In the genomic region with DNA sequence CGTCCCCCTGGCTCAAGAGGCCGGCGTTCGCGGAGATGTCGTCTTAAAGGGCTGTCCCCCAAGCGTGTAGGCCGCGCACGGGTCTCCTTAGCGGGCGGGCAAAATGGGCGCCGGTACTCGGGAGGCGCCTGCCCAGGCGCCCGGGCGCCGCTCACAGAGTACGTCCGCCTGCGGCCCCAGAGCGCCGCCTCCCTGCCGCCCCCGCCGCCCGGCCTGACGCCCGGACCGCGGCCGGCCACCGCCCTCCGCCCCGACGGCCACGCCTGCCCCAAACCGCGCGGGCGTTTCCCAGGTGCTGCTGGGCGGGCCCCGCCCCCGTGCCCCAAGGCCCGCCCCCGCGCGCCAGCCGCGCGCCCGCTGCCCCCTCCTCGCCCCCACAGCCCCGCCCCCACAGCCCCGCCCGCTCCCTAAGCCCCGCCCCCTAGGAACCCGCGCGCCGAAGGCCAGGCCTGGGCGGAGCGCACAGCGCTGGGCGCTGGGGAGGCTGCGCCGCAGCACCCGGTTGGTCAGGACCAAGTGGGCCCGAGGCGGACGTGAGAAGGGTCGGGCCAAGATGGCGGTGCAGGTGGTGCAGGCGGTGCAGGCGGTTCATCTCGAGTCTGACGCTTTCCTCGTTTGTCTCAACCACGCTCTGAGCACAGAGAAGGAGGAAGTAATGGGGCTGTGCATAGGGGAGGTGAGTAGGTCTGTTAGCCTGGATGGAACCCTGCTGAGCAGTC, we compare ENCODE assay signal across 8 cellular contexts. TPM values are rescaled to one million over a fixed set of nuclear protein-coding genes. Genes with fewer than 3 reads are reported as not detected.
DNase-seq lines count a peak whose midpoint lies in the region; ATAC-seq, FAIRE-seq and TF ChIP-seq lines count a peak whose summit lies in the region.

TSS of gene BRCC3 (plus strand) at position 534 of the 719 bp plus-strand sequence. CDS start at position 554, 20 bp downstream.
TSS of gene CMC4 (minus strand) at position 162 of the 719 bp plus-strand sequence. CDS start 7,113 bp downstream, outside the sequence.
TSS of gene MTCP1 (minus strand) at position 162 of the 719 bp plus-strand sequence. CDS start 5,126 bp downstream, outside the sequence.

- ATAC-seq in GM19467 (IDR thresholded peaks at IDR 0.05; ENCODE audit: unreplicated experiment), result peak; percentile 83

- H2BK5ac ChIP-seq in H1 (ENCODE audit: low read depth, low read length), result peak within 1 kb of the TSS; percentile 60; the same call in 1 of the 2 replicates
- H2BK5ac ChIP-seq in mesendoderm (ENCODE audit: low read length), result no peak within 1 kb of the TSS

- no peak for TF ChIP-seq EP300 in H1 (IDR thresholded peaks at IDR 0.05; ENCODE audit: borderline replicate concordance in 1 of 2, low read depth in 2 of 2, low read length in 2 of 2)

- POLR2A ChIA-PET in CD8-positive, alpha-beta memory T cell (lab: Charles Lee), result interaction anchor here (1.4 kb wide), 2 partner anchors 44 kb away, joined by 9 to 10 read pairs; partner anchors contain the start of gene FUNDC2
- POLR2A ChIA-PET in H1 (lab: Charles Lee; ENCODE audit: partially characterized antibody), result interaction anchor here (0.8 to 1.0 kb wide), 2 partner anchors 10 to 146 kb away, joined by 3 read pairs; partner anchors contain the start of gene VBP1

- H3K18ac ChIP-seq in H1 (ENCODE audit: extremely low read depth, low read length), result peak within 1 kb of the TSS; percentile 96
- H3K18ac ChIP-seq in mesendoderm (ENCODE audit: low read length), result peak within 1 kb of the TSS; percentile 42

- H3K79me2 ChIP-seq in H1 (ENCODE audit: control insufficient read depth in 1 of 2, insufficient read depth in 2 of 2, low read length in 2 of 2), result peaks cover 0 to 20% of the 10 kb centered on the region in 2 experiments; a peak in 2 of 4 replicates
- H3K79me2 ChIP-seq in mesendoderm (ENCODE audit: control insufficient read depth, insufficient read depth, low read length), result peaks cover 3% of the 10 kb centered on the region

- peak within 1 kb of the TSS; percentile 87 for H4K5ac ChIP-seq in H1 (ENCODE audit: insufficient read length, low read depth, low read length)
- no peak within 1 kb of the TSS for H4K5ac ChIP-seq in mesendoderm (ENCODE audit: low read length)

- H4K20me1 ChIP-seq in H1 (replicated peaks in 1 of 2; ENCODE audit: control insufficient read depth in 1 of 2, insufficient read depth in 2 of 2, low read length in 2 of 2), result no peaks in the 10 kb centered on the region

- no peak for FAIRE-seq in H1 (lab: Jason Lieb, UNC)

- peak within 1 kb of the TSS; percentile 88 to 95 (median 90) for H3K4me3 Mint-ChIP-seq in CD8-positive, alpha-beta memory T cell

- H3K36me3 ChIP-seq in CD8-positive, alpha-beta memory T cell (ENCODE audit: insufficient read depth, low read length), result no peaks in the 10 kb centered on the region
- H3K36me3 ChIP-seq in H1 (ENCODE audit: control insufficient read depth in 2 of 4, insufficient read depth in 4 of 4, low read length in 3 of 4) (peaks cover 0 to 11% (median 1%) of the 10 kb centered on the region in 4 experiments; a peak in 5 of 8 replicates), mesendoderm (ENCODE audit: control insufficient read depth, insufficient read depth, low read length) (no peaks in the 10 kb centered on the region)

- no peak within 1 kb of the TSS for H4K91ac ChIP-seq in H1 (replicated peaks; ENCODE audit: insufficient read length, low read length)

- H4K8ac ChIP-seq in H1 (ENCODE audit: extremely low read depth, insufficient read depth, low read length) (peak within 1 kb of the TSS; percentile 79; the same call in 1 of the 2 replicates), mesendoderm (ENCODE audit: low read depth, low read length) (no peak within 1 kb of the TSS)

- peaks cover 0 to 37% (median 8%) of the 10 kb centered on the region in 3 donors for H3K36me3 Mint-ChIP-seq in CD8-positive, alpha-beta memory T cell

- H2AK5ac ChIP-seq in H1 (ENCODE audit: low read depth, low read length) (no peak within 1 kb of the TSS), mesendoderm (ENCODE audit: low read length) (no peak within 1 kb of the TSS)

- H3K27ac Mint-ChIP-seq in CD8-positive, alpha-beta memory T cell, result peak within 1 kb of the TSS; percentile 89 to 97 (median 94)

- H3K4me1 Mint-ChIP-seq in CD8-positive, alpha-beta memory T cell, result peaks cover 40 to 73% (median 64%) of the 10 kb centered on the region in 3 donors

- peak within 1 kb of the TSS; percentile 84 to 91 for H3K4me2 ChIP-seq in H1 (ENCODE audit: insufficient read depth in 1 of 2, low read depth in 2 of 2, low read length in 2 of 2)
- peak within 1 kb of the TSS; percentile 59 for H3K4me2 ChIP-seq in mesendoderm (ENCODE audit: low read length)

- peak; percentile 62 to 83 (median 74) for DNase-seq in CD8-positive, alpha-beta memory T cell
- DNase-seq in HS-27A (ENCODE audit: low read depth) (peak; percentile 20), NOMO-1 (lab: John Stamatoyannopoulos, UW; ENCODE audit: unreplicated experiment in 2 of 2) (peak; percentile 68 to 89), H1 (ENCODE audit: low read depth in 1 of 2, low spot score in 2 of 2) (peak; percentile 36 to 69), mesendoderm (peak; percentile 86)
- peak; percentile 48 to 50 for DNase-seq in activated CD8-positive, alpha-beta memory T cell treated with anti-CD3 and anti-CD28 coated beads for 4 hours (ENCODE audit: low read depth in 2 of 2)
- peak; percentile 67 for DNase-seq in stimulated activated CD8-positive, alpha-beta memory T cell treated with anti-CD3 and anti-CD28 coated beads, Interleukin-12 subunit alpha, Interleukin-12 subunit beta, amount 100 ng/mL, for 4 hours (ENCODE audit: low read depth)

- no peak within 1 kb of the TSS for H3K56ac ChIP-seq in H1 (replicated peaks; ENCODE audit: insufficient read length, low read depth, low read length)
- H3K56ac ChIP-seq in mesendoderm (ENCODE audit: low read length), result peak within 1 kb of the TSS; percentile 98

- peaks cover 0 to 2% (median 0%) of the 10 kb centered on the region in 5 donors for H3K9me3 Mint-ChIP-seq in CD8-positive, alpha-beta memory T cell

- H3K9ac ChIP-seq in H1 (replicated peaks in 1 of 4; ENCODE audit: extremely low read depth in 1 of 4, low read depth in 3 of 4, low read length in 3 of 4), result peak within 1 kb of the TSS; percentile 56 to 89 (median 77)
- peak within 1 kb of the TSS; percentile 88 for H3K9ac ChIP-seq in mesendoderm (ENCODE audit: low read length)

- WGBS in H1 (ENCODE audit: extremely low coverage in 1 of 2, insufficient coverage in 1 of 2, insufficient read length in 1 of 2, insufficient replicate concordance in 2 of 2, low coverage in 1 of 2, low lambda C conversion rate in 2 of 2, missing lambda C conversion rate in 1 of 2), 2 experiments, result 6% methylated on average over 7 of the region's 81 CpGs; no CpG with 5 or more reads in 1 of the 2 experiments
- WGBS in mesendoderm (ENCODE audit: extremely low coverage, insufficient coverage, low lambda C conversion rate), result no CpG with 5 or more reads among the region's 81 CpGs

- H2BK15ac ChIP-seq in H1 (ENCODE audit: low read length) (no peak within 1 kb of the TSS), mesendoderm (replicated peaks; ENCODE audit: low read depth) (no peak within 1 kb of the TSS)

- no peak for TF ChIP-seq RAD21 in H1 (IDR thresholded peaks at IDR 0.05 in 1 of 2, conservative IDR thresholded peaks at IDR 0.05 in 1 of 2; ENCODE audit: low read depth in 2 of 2, low read length in 2 of 2)

- H3K4me1 ChIP-seq in CD8-positive, alpha-beta memory T cell (ENCODE audit: insufficient read depth, low read length), result peaks cover 21% of the 10 kb centered on the region
- H3K4me1 ChIP-seq in H1 (replicated peaks in 1 of 4; ENCODE audit: control insufficient read depth in 3 of 4, insufficient read depth in 4 of 4, low read length in 3 of 4) (no peaks in the 10 kb centered on the region), mesendoderm (ENCODE audit: control insufficient read depth, low read depth, low read length) (no peaks in the 10 kb centered on the region)

- TF ChIP-seq CTCF in H1 (IDR thresholded peaks at IDR 0.05; ENCODE audit: control extremely low read depth in 1 of 3, insufficient read depth in 1 of 3, low read depth in 1 of 3, low read length in 3 of 3), result no peak

- peak within 1 kb of the TSS; percentile 81 for H3K4me3 ChIP-seq in CD8-positive, alpha-beta memory T cell (ENCODE audit: low read length)
- H3K4me3 ChIP-seq in H1 (ENCODE audit: extremely low read depth in 1 of 4, insufficient read depth in 2 of 4, low read depth in 3 of 4, low read length in 4 of 4), result peak within 1 kb of the TSS; percentile 67 to 95 (median 78)
- peak within 1 kb of the TSS; percentile 91 for H3K4me3 ChIP-seq in mesendoderm (ENCODE audit: low read length)

- peak within 1 kb of the TSS; percentile 86 for H3K27ac ChIP-seq in CD8-positive, alpha-beta memory T cell (ENCODE audit: low read depth, low read length)
- H3K27ac ChIP-seq in H1 (ENCODE audit: low read depth, low read length) (peak within 1 kb of the TSS; percentile 77), mesendoderm (ENCODE audit: low read depth, low read length) (peak within 1 kb of the TSS; percentile 44)

- H3K79me1 ChIP-seq in H1 (ENCODE audit: low read depth, low read length), result no peaks in the 10 kb centered on the region
- H3K79me1 ChIP-seq in mesendoderm (ENCODE audit: low read length), result no peaks in the 10 kb centered on the region

- H2BK12ac ChIP-seq in H1 (ENCODE audit: low read depth, low read length), result no peak within 1 kb of the TSS

- peak; percentile 9 to 80 for TF ChIP-seq POLR2A in H1 (IDR thresholded peaks at IDR 0.05; ENCODE audit: control extremely low read depth in 1 of 2, low read depth in 2 of 2, low read length in 2 of 2)

- peak within 1 kb of the TSS; percentile 100 for H2AFZ ChIP-seq in H1 (ENCODE audit: low read length)

- H2BK120ac ChIP-seq in H1 (replicated peaks; ENCODE audit: low read depth, low read length) (no peak within 1 kb of the TSS), mesendoderm (ENCODE audit: low read depth, low read length) (no peak within 1 kb of the TSS)

- no peaks in the 10 kb centered on the region for H3K27me3 ChIP-seq in CD8-positive, alpha-beta memory T cell (ENCODE audit: insufficient read depth, low read length, poor library complexity, severe bottlenecking)
- H3K27me3 ChIP-seq in H1 (replicated peaks in 1 of 4; ENCODE audit: control insufficient read depth in 3 of 4, extremely low read depth in 1 of 4, insufficient read depth in 3 of 4, low read length in 3 of 4) (no peaks in the 10 kb centered on the region), mesendoderm (ENCODE audit: insufficient read depth, low read length, poor library complexity) (no peaks in the 10 kb centered on the region)

- no peak within 1 kb of the TSS for H3K4ac ChIP-seq in H1 (replicated peaks; ENCODE audit: insufficient read length, low read depth, low read length)
- peak within 1 kb of the TSS; percentile 81 for H3K4ac ChIP-seq in mesendoderm (ENCODE audit: low read depth, low read length)

- peaks cover 0 to 2% of the 10 kb centered on the region in 2 donors for H3K27me3 Mint-ChIP-seq in CD8-positive, alpha-beta memory T cell

- H3K23me2 ChIP-seq in H1 (ENCODE audit: low read depth, low read length), result 0 out of 2 replicates have a peak, but pooled peaks cover 2% of the 10 kb centered on the region

- no peak within 1 kb of the TSS for H2BK20ac ChIP-seq in H1 (ENCODE audit: low read length)

- no peaks in the 10 kb centered on the region for H3K9me3 ChIP-seq in CD8-positive, alpha-beta memory T cell (ENCODE audit: low read length)
- H3K9me3 ChIP-seq in H1 (ENCODE audit: insufficient read depth in 2 of 2, low read depth in 1 of 2, low read length in 1 of 2), result no peaks in the 10 kb centered on the region

- H3K14ac ChIP-seq in H1 (ENCODE audit: insufficient read length), result no peak within 1 kb of the TSS

- H3K23ac ChIP-seq in H1 (ENCODE audit: insufficient read length) (no peak within 1 kb of the TSS), mesendoderm (ENCODE audit: low read length) (no peak within 1 kb of the TSS)

- CTCF ChIA-PET in CD8-positive, alpha-beta memory T cell (lab: Charles Lee), result interaction anchor here (1.0 kb wide), 2 partner anchors 14 to 43 kb away, joined by 3 to 4 read pairs; no protein-coding TSS in a partner anchor
- CTCF ChIA-PET in H1 (lab: Charles Lee; ENCODE audit: partially characterized antibody), result interaction anchor here (1.1 kb wide), 1 partner anchor 13 kb away, joined by 4 read pairs; no protein-coding TSS in a partner anchor

RNA-seq across cellular contexts. Expression of gene BRCC3, which starts in this region (rescaled TPM):
- total RNA-seq in CD8-positive, alpha-beta memory T cell, result 10 to 100 TPM; 37.0 to 41.3 TPM
- polyA plus RNA-seq in CD8-positive, alpha-beta memory T cell, result 27.3 TPM
- total RNA-seq in H1 (2021; fragmentation: NEBNext Ultra II Directional; extraction: Animal tissue kit (Norgen Biotek cat#: 25700)), result 23.2 and 23.7 TPM in 2 replicates
- polyA plus RNA-seq in H1 (2011; rRNA removed), result 7.9 and 13.1 TPM in 2 replicates
- polyA plus RNA-seq in H1 (2011; cell fraction: cytosol; rRNA removed), result 14.4 TPM
- 20.3 TPM for polyA plus RNA-seq in H1 (2011; cell fraction: nucleus; rRNA removed)
- polyA plus RNA-seq in H1 (2012, experiment 1 of 2), result 16.4 to 22.9 TPM (median 21.8 TPM) in 4 replicates
- 1.6 TPM for polyA plus RNA-seq in H1 (2012, experiment 2 of 2)
- 22.6 TPM for polyA plus RNA-seq in H1 (2013, experiment 1 of 2)
- polyA plus RNA-seq in H1 (2013, experiment 2 of 2), result 20.4 TPM
- polyA minus RNA-seq in H1 (2011; rRNA and poly(A)+ RNA removed), result 18.6 and 35.7 TPM in 2 replicates
- polyA minus RNA-seq in H1 (2011; cell fraction: cytosol; rRNA and poly(A)+ RNA removed), result 11.4 TPM
- polyA minus RNA-seq in H1 (2011; cell fraction: nucleus; rRNA and poly(A)+ RNA removed), result 43.9 TPM
- polyA plus RNA-seq in mesendoderm (2013, experiment 1 of 2), result 16.6 TPM
- polyA plus RNA-seq in mesendoderm (2013, experiment 2 of 2), result 16.8 TPM

RNA-seq across cellular contexts. Expression of gene CMC4, which starts in this region (rescaled TPM):
- 1 to 10 TPM; 3.6 to 4.3 TPM for total RNA-seq in CD8-positive, alpha-beta memory T cell
- 28.7 TPM for polyA plus RNA-seq in CD8-positive, alpha-beta memory T cell
- total RNA-seq in H1 (2021; fragmentation: NEBNext Ultra II Directional; extraction: Animal tissue kit (Norgen Biotek cat#: 25700)), result 3.7 and 6.0 TPM in 2 replicates
- polyA plus RNA-seq in H1 (2011; rRNA removed), result 7.8 and 8.8 TPM in 2 replicates
- 8.0 TPM for polyA plus RNA-seq in H1 (2011; cell fraction: cytosol; rRNA removed)
- 5.3 TPM for polyA plus RNA-seq in H1 (2011; cell fraction: nucleus; rRNA removed)
- 5.9 to 7.1 TPM (median 6.3 TPM) in 4 replicates for polyA plus RNA-seq in H1 (2012, experiment 1 of 2)
- 10.9 TPM for polyA plus RNA-seq in H1 (2012, experiment 2 of 2)
- 7.4 TPM for polyA plus RNA-seq in H1 (2013, experiment 1 of 2)
- 9.1 TPM for polyA plus RNA-seq in H1 (2013, experiment 2 of 2)
- polyA minus RNA-seq in H1 (2011; rRNA and poly(A)+ RNA removed), result 1.2 and 1.8 TPM in 2 replicates
- 1.8 TPM for polyA minus RNA-seq in H1 (2011; cell fraction: cytosol; rRNA and poly(A)+ RNA removed)
- not detected for polyA minus RNA-seq in H1 (2011; cell fraction: nucleus; rRNA and poly(A)+ RNA removed)
- polyA plus RNA-seq in mesendoderm (2013, experiment 1 of 2), result 6.4 TPM
- 5.5 TPM for polyA plus RNA-seq in mesendoderm (2013, experiment 2 of 2)

RNA-seq across cellular contexts. Expression of gene MTCP1, which starts in this region (rescaled TPM):
- 10 to 100 TPM; 22.6 to 24.2 TPM for total RNA-seq in CD8-positive, alpha-beta memory T cell
- 21.8 TPM for polyA plus RNA-seq in CD8-positive, alpha-beta memory T cell
- 12.3 and 18.3 TPM in 2 replicates for total RNA-seq in H1 (2021; fragmentation: NEBNext Ultra II Directional; extraction: Animal tissue kit (Norgen Biotek cat#: 25700))
- 1.2 and 2.0 TPM in 2 replicates for polyA plus RNA-seq in H1 (2011; rRNA removed)
- 2.1 TPM for polyA plus RNA-seq in H1 (2011; cell fraction: cytosol; rRNA removed)
- 8.8 TPM for polyA plus RNA-seq in H1 (2011; cell fraction: nucleus; rRNA removed)
- polyA plus RNA-seq in H1 (2012, experiment 1 of 2), result 6.4 to 17.0 TPM (median 10.3 TPM) in 4 replicates
- polyA plus RNA-seq in H1 (2012, experiment 2 of 2), result 13.6 TPM
- 24.4 TPM for polyA plus RNA-seq in H1 (2013, experiment 1 of 2)
- 26.7 TPM for polyA plus RNA-seq in H1 (2013, experiment 2 of 2)
- 1.9 and 3.4 TPM in 2 replicates for polyA minus RNA-seq in H1 (2011; rRNA and poly(A)+ RNA removed)
- 1.6 TPM for polyA minus RNA-seq in H1 (2011; cell fraction: cytosol; rRNA and poly(A)+ RNA removed)
- polyA minus RNA-seq in H1 (2011; cell fraction: nucleus; rRNA and poly(A)+ RNA removed), result 5.3 TPM
- polyA plus RNA-seq in mesendoderm (2013, experiment 1 of 2), result 18.8 TPM
- polyA plus RNA-seq in mesendoderm (2013, experiment 2 of 2), result 21.3 TPM

Comparison
In these comparisons a context has a peak if more than half of its experiments do, and no peak if none do; other contexts are left out.
1. Peak in every context shown above with its lines: DNase-seq, ATAC-seq, H3K4me3 ChIP-seq and H3K27ac ChIP-seq.
2. DNase-seq: peak in every context shown above with its lines; median percentile 86 in mesendoderm; 78 in NOMO-1; 74 in CD8-positive, alpha-beta memory T cell; 67 in stimulated activated CD8-positive, alpha-beta memory T cell treated with anti-CD3 and anti-CD28 coated beads, Interleukin-12 subunit alpha, Interleukin-12 subunit beta, amount 100 ng/mL, for 4 hours; 52 in H1; 49 in activated CD8-positive, alpha-beta memory T cell treated with anti-CD3 and anti-CD28 coated beads for 4 hours; 20 in HS-27A.